Comparison of ENCODE assay signal across 10 cellular contexts in genomic region chr3:184691397-184692131, GRCh38. TPM values are rescaled to one million over a fixed set of nuclear protein-coding genes. Genes with fewer than 3 reads are reported as not detected.
DNase-seq lines count a peak whose midpoint lies in the region; ATAC-seq and TF ChIP-seq lines count a peak whose summit lies in the region.
"Had no signal": no experiment of that assay in that cellular context is flagged by ENCODE, and none has a peak within 500 bp of the region (broad histone marks: within the 10 kb centered on the region; RNA-seq: fewer than 3 reads in every experiment).

No MANE protein-coding gene starts in this region.

- intact Hi-C loops in lower lobe of right lung (cut with DNase I): no loop called here
- intact Hi-C loops in stomach (cut with DNase I; ENCODE audit: low total_unique reads): no loop called here

- TF ChIP-seq CTCF in lower lobe of right lung (IDR thresholded peaks at IDR 0.05) (no peak), stomach (IDR thresholded peaks at IDR 0.05) (no peak), GM13976 (IDR thresholded peaks at IDR 0.05; ENCODE audit: borderline replicate concordance, control extremely low read depth, extremely low read depth, insufficient read depth, missing control alignments) (no peak)

- no peaks in the 10 kb centered on the region for H3K9me2 ChIP-seq in Karpas-422 (replicated peaks; ENCODE audit: insufficient read depth, low read length)

- peak overlapping the region; percentile 28; the same call in 1 of the 2 replicates for H2AFZ ChIP-seq in Karpas-422 (ENCODE audit: low read length)

- in situ Hi-C loops in GM13976 (cut with MboI; ENCODE audit: low sequenced_read_pairs, unreplicated experiment): no loop called here

- H3K27ac ChIP-seq in Karpas-422 (ENCODE audit: low read length) (no peak overlapping the region), cingulate gyrus (ENCODE audit: low read depth, low read length) (peak overlapping the region; percentile 10), lower lobe of right lung (peak overlapping the region; percentile 28), stomach (peak overlapping the region; percentile 25 to 74 (median 64))
- H3K27ac ChIP-seq: neutrophil had no signal

- H3K9me3 ChIP-seq in Karpas-422 (ENCODE audit: low read length): no peaks in the 10 kb centered on the region
- H3K9me3 ChIP-seq in lower lobe of right lung: no peaks in the 10 kb centered on the region
- H3K9me3 ChIP-seq in stomach: no peaks in the 10 kb centered on the region
- H3K9me3 ChIP-seq: neutrophil had no signal

- H3K9ac ChIP-seq in Karpas-422 (ENCODE audit: low read length): peak overlapping the region; percentile 56

- peak; percentile 84 for DNase-seq in Karpas-422
- DNase-seq in lower lobe of right lung: no peak
- DNase-seq in stomach: no peak
- no peak for DNase-seq in HUDEP-2 (lab: John Stamatoyannopoulos, UW; ENCODE audit: unreplicated experiment in 76 of 76)
- DNase-seq in GM13976 (ENCODE audit: low spot score): no peak
- DNase-seq: NCI-H2107 had no signal

- H3K79me2 ChIP-seq in Karpas-422 (ENCODE audit: low read length): no peaks in the 10 kb centered on the region

- H3K4me3 ChIP-seq in Karpas-422 (ENCODE audit: low read length) (peak overlapping the region; percentile 32; the same call in 1 of the 2 replicates), lower lobe of right lung (no peak overlapping the region), stomach (peak overlapping the region in 1 of 4 donors; percentile 18)

- H4K20me1 ChIP-seq in Karpas-422 (ENCODE audit: insufficient read depth, low read depth, low read length): 0 out of 2 replicates have a peak, but pooled peaks cover 4% of the 10 kb centered on the region

- 60 to 76% (median 65%) methylated on average over 20 to 22 of the region's 22 CpGs for WGBS in stomach, 5 donors

- peak overlapping the region; percentile 64 for H3K4me2 ChIP-seq in Karpas-422 (ENCODE audit: low read depth, low read length, poor library complexity, severe bottlenecking)

- no peak for TF ChIP-seq EP300 in stomach (IDR thresholded peaks at IDR 0.05)

- ATAC-seq in lower lobe of right lung (peak in 1 of 2 donors; percentile 13), GM18511 (IDR thresholded peaks at IDR 0.05; ENCODE audit: unreplicated experiment) (no peak), GM18907 (IDR thresholded peaks at IDR 0.05; ENCODE audit: unreplicated experiment) (no peak)

- peaks cover 25% of the 10 kb centered on the region for H3K4me1 ChIP-seq in Karpas-422 (ENCODE audit: low read length)
- peaks cover 34% of the 10 kb centered on the region for H3K4me1 ChIP-seq in lower lobe of right lung
- H3K4me1 ChIP-seq in stomach: peaks cover 6 to 51% (median 27%) of the 10 kb centered on the region in 4 donors

- H3K36me3 ChIP-seq in Karpas-422 (ENCODE audit: insufficient read depth, low read length): no peaks in the 10 kb centered on the region
- no peaks in the 10 kb centered on the region for H3K36me3 ChIP-seq in lower lobe of right lung
- no peaks in the 10 kb centered on the region for H3K36me3 ChIP-seq in stomach
- H3K36me3 ChIP-seq: neutrophil had no signal

- no peak for TF ChIP-seq POLR2A in stomach (IDR thresholded peaks at IDR 0.05)

- H3K27me3 ChIP-seq in Karpas-422 (ENCODE audit: low read length): no peaks in the 10 kb centered on the region
- H3K27me3 ChIP-seq in lower lobe of right lung (ENCODE audit: low read depth): no peaks in the 10 kb centered on the region
- H3K27me3 ChIP-seq in stomach: no peaks in the 10 kb centered on the region

RNA-seq across cellular contexts. Expression of gene MAGEF1, which starts 20.3 kb away (rescaled TPM):
- total RNA-seq in Karpas-422 (2014; rRNA removed; shearing (Covaris generic); ENCODE audit: low replicate concordance): 50.8 and 123 TPM in 2 replicates
- 23.5 TPM for total RNA-seq in lower lobe of right lung
- 10 to 100 TPM; 19.3 to 81.1 (median 38.0) TPM for total RNA-seq in stomach
- polyA plus RNA-seq in stomach: 10 to 100 TPM; 28.9 to 35.5 (median 33.9) TPM
